Comparison of ENCODE assay signal across 30 cellular contexts in the genomic region with DNA sequence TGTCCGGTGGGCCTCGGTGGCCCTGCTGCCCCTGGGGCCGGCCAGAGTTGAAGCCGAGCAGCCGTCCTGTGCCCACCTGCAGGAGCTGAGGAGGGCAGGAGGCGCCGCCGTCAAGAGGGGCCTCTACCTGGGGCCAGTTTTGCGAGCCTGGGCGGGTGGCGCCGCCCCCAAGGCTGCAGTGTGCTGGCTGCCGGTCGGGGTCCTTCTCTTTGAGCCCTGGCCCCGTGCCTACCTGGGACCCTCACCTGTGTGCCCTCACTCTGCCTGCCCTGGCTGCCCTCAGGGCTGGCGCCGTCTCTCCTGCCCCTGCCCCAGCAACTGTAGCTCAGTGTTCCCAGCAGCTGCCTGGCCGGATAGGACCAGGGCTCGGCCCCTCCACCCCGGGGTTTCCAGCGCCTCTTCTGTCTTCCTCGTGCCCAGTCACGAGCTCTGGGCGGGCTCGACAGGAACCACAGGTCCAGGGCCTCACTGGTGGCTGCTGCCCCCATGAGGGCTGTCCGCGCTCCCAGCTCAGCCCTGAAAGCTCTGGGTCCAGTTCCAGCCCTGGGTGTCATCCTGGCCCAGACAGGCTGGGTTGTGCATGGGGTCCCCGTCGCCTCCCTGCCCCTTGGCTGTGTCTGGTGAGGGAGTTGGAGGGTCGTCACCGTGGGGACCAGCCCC. TPM values are rescaled to one million over a fixed set of nuclear protein-coding genes. Genes with fewer than 3 reads are reported as not detected.
DNase-seq lines count a peak whose midpoint lies in the region; ATAC-seq, FAIRE-seq and TF ChIP-seq lines count a peak whose summit lies in the region.
"Had no signal": no experiment of that assay in that cellular context is flagged by ENCODE, and none has a peak within 500 bp of the region (broad histone marks: within the 10 kb centered on the region; RNA-seq: fewer than 3 reads in every experiment).

No MANE protein-coding gene starts in this region.

- H3K9me3 ChIP-seq in PC-9 (ENCODE audit: insufficient read depth, low read depth), result no peaks in the 10 kb centered on the region
- H3K9me3 ChIP-seq: pancreas, testis had no signal

- FAIRE-seq in H54 (lab: Jason Lieb, UNC), result no peak
- FAIRE-seq: endometrium, GM12892, H1, pancreas had no signal

- H3K4me3 ChIP-seq in PC-9, result no peak overlapping the region
- H3K4me3 ChIP-seq: lung, pancreas, testis had no signal

- BruUV-seq in PC-9 (replicated peaks; lab: Mats Ljungman, UMichigan), result no TSS peak

- CTCF ChIA-PET in PC-9 (lab: Charles Lee), result no interaction called here

- POLR2A ChIA-PET in PC-9 (lab: Charles Lee; ENCODE audit: unreplicated experiment), result no interaction called here

- TF ChIP-seq POLR2A in H54 (IDR thresholded peaks at IDR 0.05; ENCODE audit: low read depth, low read length), result no peak

- H2AFZ ChIP-seq in PC-9, result no peak overlapping the region

- no peaks in the 10 kb centered on the region for H3K79me2 ChIP-seq in PC-9 (ENCODE audit: low read depth)

- TF ChIP-seq CTCF in GM10266 (IDR thresholded peaks at IDR 0.05; ENCODE audit: control insufficient read depth, insufficient read depth, low read depth, missing control alignments) (no peak), PC-9 (conservative IDR thresholded peaks at IDR 0.05) (no peak)

- no peaks in the 10 kb centered on the region for H3K27me3 ChIP-seq in PC-9 (ENCODE audit: insufficient read depth, low read depth)
- H3K27me3 ChIP-seq: pancreas, testis had no signal

- DNase-seq in GM10266 (ENCODE audit: extremely low spot score) (peak; percentile 41), hippocampal formation (lab: John Stamatoyannopoulos, UW) (peak; percentile 18 to 31), putamen (ENCODE audit: low spot score) (peak; percentile 27), PC-9 (no peak), NCI-H1694 (lab: John Stamatoyannopoulos, UW) (no peak), H54 (ENCODE audit: insufficient read length, low spot score) (no peak)
- DNase-seq: activated CD4-positive, alpha-beta memory T cell treated with anti-CD3 and anti-CD28 coated beads, Interleukin-2, amount 10 ng/mL, durations not matched to agents 7 days and 5 days; activated CD4-positive, alpha-beta T cell treated with anti-CD3 and anti-CD28 coated beads for 1 hour; activated CD8-positive, alpha-beta memory T cell treated with anti-CD3 and anti-CD28 coated beads, Interleukin-2, amount 50 U/mL, for 48 hours; aorta; CD4-positive, CD25-positive, alpha-beta regulatory T cell; NCI-H1436; nephron progenitor cell; pancreas; right cardiac atrium; stimulated activated CD4-positive, alpha-beta T cell treated with anti-CD3 and anti-CD28 coated beads, Interleukin-12 subunit alpha, Interleukin-12 subunit beta, amount 100 ng/mL, for 4 hours; stimulated activated CD4-positive, alpha-beta T cell treated with anti-CD3 and anti-CD28 coated beads, Interleukin-4, amount 100 ng/mL, for 1 hour; stimulated activated naive B cell treated with anti-CD40 and anti-IgM and Interleukin-4, amounts not matched to agents 10 μg/mL and 1 μg/mL and 100 μg/mL, for 72 hours; T-helper 2 cell; testis had no signal

- H3K4me1 ChIP-seq in PC-9 (replicated peaks; ENCODE audit: insufficient read depth), result no peaks in the 10 kb centered on the region
- H3K4me1 ChIP-seq: pancreas, testis had no signal

- no peaks in the 10 kb centered on the region for H4K20me1 ChIP-seq in PC-9 (ENCODE audit: insufficient read depth)

- intact Hi-C loops in PC-9 (cut with micrococcal nuclease; ENCODE audit: unreplicated experiment), result no loop called here

- H3F3A ChIP-seq in PC-9 (ENCODE audit: insufficient read depth, low read depth), result no peaks in the 10 kb centered on the region

- peak overlapping the region; percentile 76 for H3K27ac ChIP-seq in angular gyrus (ENCODE audit: low read depth, low read length)
- H3K27ac ChIP-seq in PC-9, result no peak overlapping the region
- H3K27ac ChIP-seq: KMS-11, pancreas, testis had no signal

- no peaks in the 10 kb centered on the region for H3K9me2 ChIP-seq in PC-9 (ENCODE audit: insufficient read depth)

- H3K36me3 ChIP-seq in PC-9 (ENCODE audit: low read depth), result no peaks in the 10 kb centered on the region

- H3K4me2 ChIP-seq in PC-9, result no peak overlapping the region
- H3K4me2 ChIP-seq: KMS-11 had no signal

- no peak for ATAC-seq in GM18868 (IDR thresholded peaks at IDR 0.05; ENCODE audit: unreplicated experiment)
- ATAC-seq: activated T-helper 17 cell treated with anti-CD3 and anti-CD28 coated beads, Interleukin-2, amount 50 U/mL, for 72 hours; pancreas; right cardiac atrium; Right ventricle myocardium inferior; stimulated activated naive B cell treated with anti-CD40 and anti-IgM and Interleukin-4, amounts not matched to agents 10 μg/mL and 1 μg/mL and 100 μg/mL, for 72 hours had no signal

RNA-seq across cellular contexts. Expression of gene MOB2, which starts 38.3 kb away (rescaled TPM):
- 19.1 and 21.8 TPM in 2 replicates for total RNA-seq in PC-9 (2021)

RNA-seq across cellular contexts. Expression of gene BRSK2, which starts 58.6 kb away (rescaled TPM):
- 2.7 and 2.9 TPM in 2 replicates for total RNA-seq in PC-9 (2021)
- total RNA-seq: OCI-LY7 had no signal

Comparison
In these comparisons a context has a peak if more than half of its experiments do, and no peak if none do; other contexts are left out.
1. DNase-seq: peak in GM10266 (single experiment), hippocampal formation (2 of 2) and putamen (single experiment); none in PC-9 (0 of 2), NCI-H1694 (single experiment) and H54 (single experiment).